Comparison of ENCODE assay signal across 1 cellular context in genomic region chr7:128390871-128391565, GRCh38.
TF ChIP-seq lines count a peak whose summit lies in the region.

No MANE protein-coding gene starts in this region.

TF ChIP-seq in K562, 482 proteins besides CTCF, POLR2A, EP300 and RAD21 (continues in another document):
- TF ChIP-seq ARID3A (IDR thresholded peaks at IDR 0.05; ENCODE audit: borderline replicate concordance, low read depth, low read length) (no peak), DPF2 (IDR thresholded peaks at IDR 0.05) (no peak), IFI16 (CRISPR knock-in tag; IDR thresholded peaks at IDR 0.05) (no peak), ZNF165 (CRISPR knock-in tag; IDR thresholded peaks at IDR 0.05; ENCODE audit: borderline replicate concordance) (no peak), NFIC (IDR thresholded peaks at IDR 0.05) (no peak), TFAP4 (CRISPR knock-in tag; IDR thresholded peaks at IDR 0.05; ENCODE audit: borderline replicate concordance) (0 out of 2 replicates have a peak, but pooled peaks have one; percentile 27), HNRNPL (IDR thresholded peaks at IDR 0.05; ENCODE audit: low read depth, low read length) (no peak), NCOA6 (IDR thresholded peaks at IDR 0.05) (no peak), HCFC1 (IDR thresholded peaks at IDR 0.05; ENCODE audit: low read depth, low read length) (no peak), C11orf30 (IDR thresholded peaks at IDR 0.05; ENCODE audit: low read depth) (peak; percentile 54), ILK (tag; IDR thresholded peaks at IDR 0.05; ENCODE audit: borderline replicate concordance, low read depth) (no peak), TAF9B (IDR thresholded peaks at IDR 0.05; ENCODE audit: partially characterized antibody) (no peak), SNRNP70 (optimal IDR thresholded peaks at IDR 0.05; ENCODE audit: low read depth, low read length) (no peak), TSHZ1 (CRISPR knock-in tag; IDR thresholded peaks at IDR 0.05) (no peak), JUN (IDR thresholded peaks at IDR 0.05; ENCODE audit: borderline replicate concordance, low read depth, low read length) (no peak), JUN (CRISPR knock-in tag; IDR thresholded peaks at IDR 0.05; ENCODE audit: borderline replicate concordance) (no peak), ZNF41 (CRISPR knock-in tag; conservative IDR thresholded peaks at IDR 0.05) (no peak), COPS2 (conservative IDR thresholded peaks at IDR 0.05) (no peak), ZNF511 (CRISPR knock-in tag; IDR thresholded peaks at IDR 0.05) (no peak), CHCHD3 (CRISPR knock-in tag; IDR thresholded peaks at IDR 0.05) (no peak), STAT6 (CRISPR knock-in tag; IDR thresholded peaks at IDR 0.05) (no peak; the same call in 1 of the 2 replicates), ADNP (tag; IDR thresholded peaks at IDR 0.05) (no peak), MAFG (tag; conservative IDR thresholded peaks at IDR 0.05) (peak; percentile 84), NCOR1 (IDR thresholded peaks at IDR 0.05) (no peak), ARID1B (IDR thresholded peaks at IDR 0.05) (peak; percentile 13; the same call in 1 of the 2 replicates), HMBOX1 (IDR thresholded peaks at IDR 0.05) (peak; percentile 80), PHF8 (IDR thresholded peaks at IDR 0.05; ENCODE audit: borderline replicate concordance, low read length) (no peak), RREB1 (CRISPR knock-in tag; IDR thresholded peaks at IDR 0.05) (no peak), ZNF311 (CRISPR knock-in tag; IDR thresholded peaks at IDR 0.05) (no peak), ZFP36 (IDR thresholded peaks at IDR 0.05; ENCODE audit: low read depth, low read length, partially characterized antibody) (no peak), PKNOX1 (IDR thresholded peaks at IDR 0.05) (no peak), ZBTB1 (CRISPR knock-in tag; IDR thresholded peaks at IDR 0.05; ENCODE audit: borderline replicate concordance, low read depth) (no peak), SREBF1 (IDR thresholded peaks at IDR 0.05; ENCODE audit: borderline replicate concordance, low read depth, low read length) (no peak), CEBPG (CRISPR knock-in tag; IDR thresholded peaks at IDR 0.05) (no peak), CEBPG (tag; conservative IDR thresholded peaks at IDR 0.05 in 1 of 2, IDR thresholded peaks at IDR 0.05 in 1 of 2) (no peak), FOXK2 (conservative IDR thresholded peaks at IDR 0.05 in 1 of 2, IDR thresholded peaks at IDR 0.05 in 1 of 2; ENCODE audit: low read depth in 2 of 2) (no peak), ZNF76 (CRISPR knock-in tag; IDR thresholded peaks at IDR 0.05; ENCODE audit: borderline replicate concordance) (no peak), NR4A1 (CRISPR knock-in tag; IDR thresholded peaks at IDR 0.05) (no peak), NR4A1 (tag; IDR thresholded peaks at IDR 0.05) (no peak), TRIM25 (IDR thresholded peaks at IDR 0.05; ENCODE audit: borderline replicate concordance) (no peak), PHB (CRISPR knock-in tag; IDR thresholded peaks at IDR 0.05) (no peak), STAG1 (CRISPR knock-in tag; IDR thresholded peaks at IDR 0.05; ENCODE audit: borderline replicate concordance) (no peak)
